ENCODE assay signal across 8 cellular contexts in genomic region chr14:103333754-103334643, GRCh38. TPM values are rescaled to one million over a fixed set of nuclear protein-coding genes. Genes with fewer than 3 reads are reported as not detected.
A peak's percentile ranks its signal among the peaks of the same experiment; 100 is the strongest.
DNase-seq lines count a peak whose midpoint lies in the region; ATAC-seq and TF ChIP-seq lines count a peak whose summit lies in the region.

Gene EIF5, plus strand, starts transcription at chr14:103334237. Its CDS starts 1,624 bp downstream, at chr14:103335861.

- peak; percentile 96 for TF ChIP-seq POLR2A in NB4 (IDR thresholded peaks at IDR 0.05; ENCODE audit: extremely low read depth, insufficient read length)
- TF ChIP-seq POLR2A in gastroesophageal sphincter (IDR thresholded peaks at IDR 0.05): peak; percentile 99

- H3K4me1 Mint-ChIP-seq in HFFc6 (ENCODE audit: low read depth): peaks cover 34% of the 10 kb centered on the region
- H3K4me1 Mint-ChIP-seq in activated naive CD4-positive, alpha-beta T cell treated with anti-CD3 and anti-CD28 coated beads, Interleukin-2, amount 10 ng/mL, durations not matched to agents 7 days and 5 days: peaks cover 40% of the 10 kb centered on the region

- H3K9ac ChIP-seq in SK-N-MC (ENCODE audit: insufficient read length): peak within 1 kb of the TSS; percentile 100

- H3K9me3 ChIP-seq in SK-N-MC (ENCODE audit: low read depth, low read length): no peaks in the 10 kb centered on the region
- H3K9me3 ChIP-seq in gastroesophageal sphincter: no peaks in the 10 kb centered on the region

- H3K4me1 ChIP-seq in gastroesophageal sphincter: peaks cover 6 to 53% (median 16%) of the 10 kb centered on the region in 3 donors

- H3K27ac ChIP-seq in SK-N-MC (peak within 1 kb of the TSS; percentile 98), gastroesophageal sphincter (peak within 1 kb of the TSS; percentile 95 to 100 (median 98))

- peak within 1 kb of the TSS; percentile 96 for H3K4me3 Mint-ChIP-seq in HFFc6
- H3K4me3 Mint-ChIP-seq in activated naive CD4-positive, alpha-beta T cell treated with anti-CD3 and anti-CD28 coated beads, Interleukin-2, amount 10 ng/mL, durations not matched to agents 7 days and 5 days: peak within 1 kb of the TSS; percentile 96

- ATAC-seq in gastroesophageal sphincter: peak; percentile 97

- H3K4me3 ChIP-seq in GM06990 (replicated peaks; ENCODE audit: low read depth, low read length): peak within 1 kb of the TSS; percentile 99
- H3K4me3 ChIP-seq in NB4 (ENCODE audit: low read depth, low read length): peak within 1 kb of the TSS; percentile 93
- peak within 1 kb of the TSS; percentile 98 for H3K4me3 ChIP-seq in SK-N-MC
- peak within 1 kb of the TSS; percentile 78 to 81 for H3K4me3 ChIP-seq in gastroesophageal sphincter

- peak; percentile 99 for DNase-seq in GM06990 (ENCODE audit: extremely low read depth, insufficient read length)
- peak; percentile 98 for DNase-seq in HFFc6
- peak; percentile 98 for DNase-seq in NB4 (ENCODE audit: low read depth)
- peak; percentile 93 for DNase-seq in SK-N-MC (ENCODE audit: low read depth, low spot score)
- peak; percentile 99 for DNase-seq in activated naive CD4-positive, alpha-beta T cell treated with anti-CD3 and anti-CD28 coated beads, Interleukin-2, amount 10 ng/mL, durations not matched to agents 7 days and 5 days
- peak; percentile 89 for DNase-seq in non-pigmented ciliary epithelial cell (ENCODE audit: low read depth)
- peak; percentile 99 for DNase-seq in superior temporal gyrus (ENCODE audit: extremely low spot score)

- no peaks in the 10 kb centered on the region for H3K9me3 Mint-ChIP-seq in HFFc6
- no peaks in the 10 kb centered on the region for H3K9me3 Mint-ChIP-seq in activated naive CD4-positive, alpha-beta T cell treated with anti-CD3 and anti-CD28 coated beads, Interleukin-2, amount 10 ng/mL, durations not matched to agents 7 days and 5 days

- TF ChIP-seq CTCF in GM06990 (IDR thresholded peaks at IDR 0.05; ENCODE audit: insufficient read depth, low read length, poor library complexity, severe bottlenecking) (no peak), HFFc6 (IDR thresholded peaks at IDR 0.05) (no peak; the same call in 1 of the 2 replicates), NB4 (IDR thresholded peaks at IDR 0.05; ENCODE audit: low read depth, low read length) (no peak), gastroesophageal sphincter (IDR thresholded peaks at IDR 0.05) (peak in 3 of 4 experiments; percentile 47 to 86 (median 85))

- 0% methylated on average over 7 of the region's 103 CpGs; no CpG with 5 or more reads in 1 of the 2 donors for WGBS in gastroesophageal sphincter (ENCODE audit: low coverage in 1 of 2), 2 donors

- H3K27me3 ChIP-seq in GM06990 (replicated peaks; ENCODE audit: control insufficient read depth, insufficient read depth, low read length): no peaks in the 10 kb centered on the region
- H3K27me3 ChIP-seq in gastroesophageal sphincter: no peaks in the 10 kb centered on the region

- no peak for TF ChIP-seq EP300 in gastroesophageal sphincter (IDR thresholded peaks at IDR 0.05)

- H3K27me3 Mint-ChIP-seq in HFFc6 (ENCODE audit: insufficient read depth): peaks cover 4% of the 10 kb centered on the region
- peaks cover 8% of the 10 kb centered on the region for H3K27me3 Mint-ChIP-seq in activated naive CD4-positive, alpha-beta T cell treated with anti-CD3 and anti-CD28 coated beads, Interleukin-2, amount 10 ng/mL, durations not matched to agents 7 days and 5 days

- peak within 1 kb of the TSS; percentile 95 for H3K27ac Mint-ChIP-seq in HFFc6
- H3K27ac Mint-ChIP-seq in activated naive CD4-positive, alpha-beta T cell treated with anti-CD3 and anti-CD28 coated beads, Interleukin-2, amount 10 ng/mL, durations not matched to agents 7 days and 5 days: peak within 1 kb of the TSS; percentile 99

- CTCF ChIA-PET in activated naive CD4-positive, alpha-beta T cell treated with anti-CD3 and anti-CD28 coated beads, Interleukin-2, amount 10 ng/mL, durations not matched to agents 7 days and 5 days (lab: Charles Lee): interaction anchor here (1.4 kb wide), 1 partner anchor 21 kb away, joined by 3 read pairs; no protein-coding TSS in a partner anchor

- peaks cover 24% of the 10 kb centered on the region for H3K36me3 ChIP-seq in GM06990 (ENCODE audit: control insufficient read depth, insufficient read depth, low read length)
- peaks cover 43% of the 10 kb centered on the region for H3K36me3 ChIP-seq in SK-N-MC (ENCODE audit: insufficient read depth, low read length)
- peaks cover 14 to 37% of the 10 kb centered on the region in 2 donors for H3K36me3 ChIP-seq in gastroesophageal sphincter

- H3K36me3 Mint-ChIP-seq in HFFc6 (ENCODE audit: low read depth): peaks cover 39% of the 10 kb centered on the region
- H3K36me3 Mint-ChIP-seq in activated naive CD4-positive, alpha-beta T cell treated with anti-CD3 and anti-CD28 coated beads, Interleukin-2, amount 10 ng/mL, durations not matched to agents 7 days and 5 days: peaks cover 42% of the 10 kb centered on the region

RNA-seq across cellular contexts. Expression of gene EIF5, which starts in this region (rescaled TPM):
- total RNA-seq in HFFc6 (2021; fragmentation: NEBNext Ultra II Directional; extraction: Animal tissue kit (Norgen Biotek cat#: 25700)): 100 to 1,000 TPM; 181 to 217 (median 203) TPM
- 100 to 1,000 TPM; 166 to 252 (median 203) TPM for total RNA-seq in gastroesophageal sphincter

Comparison
In these comparisons a context has a peak if more than half of its experiments do, and no peak if none do; other contexts are left out.
1. Peak in every context shown above with its lines: DNase-seq, ATAC-seq, H3K4me3 ChIP-seq and H3K27ac ChIP-seq.
2. CTCF ChIP-seq: peak in gastroesophageal sphincter (3 of 4); none in GM06990 (single experiment), HFFc6 (single experiment) and NB4 (single experiment).